ENCODE assay signal across 29 cellular contexts in the genomic region with DNA sequence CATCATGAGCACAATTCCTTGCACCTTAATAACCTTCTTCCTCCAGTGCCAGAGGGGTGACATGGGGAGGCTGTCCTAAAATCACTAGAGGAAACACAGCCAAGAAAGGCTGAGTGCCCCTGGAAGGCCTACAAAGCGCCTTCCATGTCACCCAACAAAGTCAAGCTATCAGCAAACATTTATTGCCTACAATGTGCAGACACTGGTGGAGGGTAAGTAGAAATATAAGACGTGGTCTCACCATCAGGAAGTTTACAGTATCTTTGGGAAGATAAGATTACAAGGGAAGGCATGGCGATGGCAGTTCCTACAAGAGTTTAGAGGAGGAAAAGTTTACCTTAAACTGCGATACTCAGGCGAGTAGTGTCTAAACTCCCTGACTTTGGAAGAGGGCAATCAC.
"Had no signal": no experiment of that assay in that cellular context is flagged by ENCODE, and none has a peak within 500 bp of the region (broad histone marks: within the 10 kb centered on the region; RNA-seq: fewer than 3 reads in every experiment).

No MANE protein-coding gene starts in this region.

- ATAC-seq: activated CD4-positive, CD25-positive, alpha-beta regulatory T cell treated with anti-CD3 and anti-CD28 coated beads, Interleukin-2, amount 50 U/mL, for 24 hours; activated CD8-positive, alpha-beta memory T cell treated with anti-CD3 and anti-CD28 coated beads, Interleukin-2, amount 10 ng/mL, durations not matched to agents 7 days and 5 days; Panc1; Right ventricle myocardium inferior; T-cell had no signal

- H3K27me3 ChIP-seq: adrenal gland, breast epithelium had no signal

- H3K4me3 ChIP-seq: adrenal gland, breast epithelium, SK-N-MC had no signal

- H3K9me3 ChIP-seq: adrenal gland, breast epithelium had no signal

- H3K36me3 Mint-ChIP-seq: activated CD8-positive, alpha-beta memory T cell treated with anti-CD3 and anti-CD28 coated beads, Interleukin-2, amount 10 ng/mL, durations not matched to agents 7 days and 5 days had no signal

- H3K4me1 ChIP-seq: breast epithelium had no signal

- H3K27me3 Mint-ChIP-seq: activated CD8-positive, alpha-beta memory T cell treated with anti-CD3 and anti-CD28 coated beads, Interleukin-2, amount 10 ng/mL, durations not matched to agents 7 days and 5 days; activated naive CD8-positive, alpha-beta T cell treated with anti-CD3 and anti-CD28 coated beads, Interleukin-2, amount 10 ng/mL, durations not matched to agents 7 days and 5 days; activated T-cell treated with anti-CD3 and anti-CD28 coated beads, Interleukin-2, amount 50 U/mL, for 24 hours; IgD-negative memory B cell; T-cell had no signal

- H3K36me3 ChIP-seq: adrenal gland, breast epithelium, WERI-Rb-1 had no signal

- H3K27ac ChIP-seq: adrenal gland, SK-N-MC, WERI-Rb-1 had no signal

- H3K27ac Mint-ChIP-seq: activated CD8-positive, alpha-beta memory T cell treated with anti-CD3 and anti-CD28 coated beads, Interleukin-2, amount 10 ng/mL, durations not matched to agents 7 days and 5 days; activated naive CD8-positive, alpha-beta T cell treated with anti-CD3 and anti-CD28 coated beads, Interleukin-2, amount 10 ng/mL, durations not matched to agents 7 days and 5 days; activated T-cell treated with anti-CD3 and anti-CD28 coated beads, Interleukin-2, amount 50 U/mL, for 24 hours; activated T-helper 1 cell treated with anti-CD3 and anti-CD28 coated beads, Interleukin-12 subunit alpha, Interleukin-12 subunit beta, Interleukin-2, Interleukin-4 antibody, amounts not matched to agents 30 ng/mL and 10 ng/mL and 1 ng/mL, durations not matched to agents 14 hours and 24 hours and 36 hours had no signal

- DNase-seq: activated CD4-positive, alpha-beta T cell treated with anti-CD3 and anti-CD28 coated beads for 48 hours; activated CD4-positive, alpha-beta T cell treated with anti-CD3 and anti-CD28 coated beads, Interleukin-2, amount 50 U/mL, for 4 hours; activated CD8-positive, alpha-beta memory T cell treated with anti-CD3 and anti-CD28 coated beads, Interleukin-2, amount 10 ng/mL, durations not matched to agents 7 days and 5 days; activated effector memory CD4-positive, alpha-beta T cell treated with Interleukin-2 at 50 U/mL for 16 hours; activated naive CD4-positive, alpha-beta T cell; activated naive CD8-positive, alpha-beta T cell treated with anti-CD3 and anti-CD28 coated beads, Interleukin-2, amount 10 ng/mL, durations not matched to agents 7 days and 5 days; activated T-cell treated with anti-CD3 and anti-CD28 coated beads, Interleukin-2, amount 50 U/mL, for 24 hours; adrenal gland; anterior cingulate cortex; KG1; NCI-H1092; NCI-H2107; NCI-H345; NCI-H510A; NCI-H526 treated with DMSO at 0.1 percent for 48 hours; NCI-H82; OCI-M1; RPMI8226; T-cell; T-helper 2 cell; T1000; WERI-Rb-1 had no signal

- H3K4me3 Mint-ChIP-seq: activated CD8-positive, alpha-beta memory T cell treated with anti-CD3 and anti-CD28 coated beads, Interleukin-2, amount 10 ng/mL, durations not matched to agents 7 days and 5 days; activated naive CD8-positive, alpha-beta T cell treated with anti-CD3 and anti-CD28 coated beads, Interleukin-2, amount 10 ng/mL, durations not matched to agents 7 days and 5 days; activated T-cell treated with anti-CD3 and anti-CD28 coated beads, Interleukin-2, amount 50 U/mL, for 24 hours; activated T-helper 1 cell treated with anti-CD3 and anti-CD28 coated beads, Interleukin-12 subunit alpha, Interleukin-12 subunit beta, Interleukin-2, Interleukin-4 antibody, amounts not matched to agents 30 ng/mL and 10 ng/mL and 1 ng/mL, durations not matched to agents 14 hours and 24 hours and 36 hours; IgD-negative memory B cell; T-cell had no signal

- H3K9me3 Mint-ChIP-seq: activated naive CD8-positive, alpha-beta T cell treated with anti-CD3 and anti-CD28 coated beads, Interleukin-2, amount 10 ng/mL, durations not matched to agents 7 days and 5 days; activated T-cell treated with anti-CD3 and anti-CD28 coated beads, Interleukin-2, amount 50 U/mL, for 24 hours; activated T-helper 1 cell treated with anti-CD3 and anti-CD28 coated beads, Interleukin-12 subunit alpha, Interleukin-12 subunit beta, Interleukin-2, Interleukin-4 antibody, amounts not matched to agents 30 ng/mL and 10 ng/mL and 1 ng/mL, durations not matched to agents 14 hours and 24 hours and 36 hours; IgD-negative memory B cell; T-cell had no signal
